Comparison of ENCODE assay signal across 8 cellular contexts in the genomic region with DNA sequence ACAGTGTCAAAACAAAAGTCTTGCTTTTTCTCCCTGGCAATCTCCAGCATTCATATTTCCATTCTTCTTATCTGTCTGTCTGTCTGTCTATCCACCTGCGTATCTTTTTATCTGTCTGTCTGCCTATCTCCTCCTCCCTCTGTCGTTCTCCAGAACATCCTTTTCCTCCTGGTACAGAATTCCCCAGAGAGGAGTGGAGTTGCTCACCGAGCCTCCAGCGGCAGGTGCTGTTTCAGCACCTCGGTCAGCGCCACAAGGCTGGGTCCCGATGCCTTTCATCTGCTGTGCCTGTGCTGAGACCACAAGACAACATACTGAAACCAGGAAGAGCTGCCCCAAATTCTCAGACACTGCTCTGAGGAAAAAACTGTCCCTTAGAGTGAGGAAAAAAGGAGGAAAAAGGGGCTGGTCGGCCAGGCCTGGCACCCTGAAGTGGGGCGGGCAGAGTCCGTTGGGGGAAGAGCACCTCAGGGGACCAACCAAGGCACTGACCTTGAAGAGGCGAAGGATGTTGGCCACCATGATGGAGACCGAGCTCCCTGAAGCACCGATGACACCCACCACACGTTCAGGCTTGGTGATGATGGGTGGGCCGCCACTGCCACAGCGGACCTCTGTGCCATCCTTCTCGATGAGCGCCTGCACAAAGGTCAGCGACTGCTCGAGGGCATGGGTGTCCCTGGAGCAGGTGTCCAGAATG. TPM values are rescaled to one million over a fixed set of nuclear protein-coding genes. Genes with fewer than 3 reads are reported as not detected.
DNase-seq lines count a peak whose midpoint lies in the region; ATAC-seq lines count a peak whose summit lies in the region.
"Had no signal": no experiment of that assay in that cellular context is flagged by ENCODE, and none has a peak within 500 bp of the region (broad histone marks: within the 10 kb centered on the region; RNA-seq: fewer than 3 reads in every experiment).

No MANE protein-coding gene starts in this region.

- H3K4me2 ChIP-seq in GM23248 (ENCODE audit: unreplicated experiment) = no peak overlapping the region

- H3K27ac Mint-ChIP-seq in activated naive CD8-positive, alpha-beta T cell treated with anti-CD3 and anti-CD28 coated beads, Interleukin-2, amount 10 ng/mL, durations not matched to agents 7 days and 5 days = no peak overlapping the region

- no peak overlapping the region for H3K9ac ChIP-seq in GM23248

- H3K4me1 Mint-ChIP-seq in activated naive CD8-positive, alpha-beta T cell treated with anti-CD3 and anti-CD28 coated beads, Interleukin-2, amount 10 ng/mL, durations not matched to agents 7 days and 5 days = peaks cover 3% of the 10 kb centered on the region

- H3K9me3 ChIP-seq in GM23248 (ENCODE audit: low read depth) = no peaks in the 10 kb centered on the region

- DNase-seq in GM23248 (peak; percentile 62), NCI-H1436 treated with DMSO at 0.1 percent for 48 hours (lab: John Stamatoyannopoulos, UW) (peak; percentile 38), mucosa of gallbladder (ENCODE audit: low spot score) (peak; percentile 29), NCI-H1092 treated with DMSO at 0.1 percent for 48 hours (lab: John Stamatoyannopoulos, UW) (no peak)
- peak; percentile 74 for DNase-seq in activated naive CD8-positive, alpha-beta T cell treated with anti-CD3 and anti-CD28 coated beads, Interleukin-2, amount 10 ng/mL, durations not matched to agents 7 days and 5 days

- POLR2A ChIA-PET in activated naive CD8-positive, alpha-beta T cell treated with anti-CD3 and anti-CD28 coated beads, Interleukin-2, amount 10 ng/mL, durations not matched to agents 7 days and 5 days (lab: Charles Lee) = interaction anchor here (1.0 kb wide), 1 partner anchor 77 kb away, joined by 4 read pairs; no protein-coding TSS in a partner anchor

- no peak overlapping the region for H3K27ac ChIP-seq in GM23248
- H3K27ac ChIP-seq: HL-60 had no signal

- no peak overlapping the region for H2AFZ ChIP-seq in GM23248

- WGBS in GM23248 (ENCODE audit: low coverage in 1 of 2, low lambda C conversion rate in 2 of 2, missing lambda C conversion rate in 2 of 2), 2 experiments = 46 to 47% methylated on average over 20 of the region's 20 CpGs

- H4K20me1 ChIP-seq in GM23248 (ENCODE audit: insufficient read depth) = no peaks in the 10 kb centered on the region

- H3K9me2 ChIP-seq in GM23248 (ENCODE audit: insufficient read depth) = no peaks in the 10 kb centered on the region

- peaks cover 17% of the 10 kb centered on the region for H3K27me3 ChIP-seq in GM23248 (replicated peaks; ENCODE audit: insufficient read depth)

- H3K4me3 ChIP-seq in GM23248 = no peak overlapping the region

- peak; percentile 65 for ATAC-seq in activated naive CD8-positive, alpha-beta T cell treated with anti-CD3 and anti-CD28 coated beads, Interleukin-2, amount 10 ng/mL, durations not matched to agents 7 days and 5 days (ENCODE audit: low read depth)
- ATAC-seq in GM18498 (IDR thresholded peaks at IDR 0.05; ENCODE audit: unreplicated experiment) = no peak
- ATAC-seq in GM19035 (IDR thresholded peaks at IDR 0.05; ENCODE audit: unreplicated experiment) = no peak

- H3K79me2 ChIP-seq in GM23248 (ENCODE audit: insufficient read depth) = no peaks in the 10 kb centered on the region

- H3K4me3 Mint-ChIP-seq in activated naive CD8-positive, alpha-beta T cell treated with anti-CD3 and anti-CD28 coated beads, Interleukin-2, amount 10 ng/mL, durations not matched to agents 7 days and 5 days = no peak overlapping the region

- no peaks in the 10 kb centered on the region for H3K36me3 Mint-ChIP-seq in activated naive CD8-positive, alpha-beta T cell treated with anti-CD3 and anti-CD28 coated beads, Interleukin-2, amount 10 ng/mL, durations not matched to agents 7 days and 5 days

- H3K9me3 Mint-ChIP-seq in activated naive CD8-positive, alpha-beta T cell treated with anti-CD3 and anti-CD28 coated beads, Interleukin-2, amount 10 ng/mL, durations not matched to agents 7 days and 5 days = no peaks in the 10 kb centered on the region

- in situ Hi-C loops in GM23248 (cut with MboI) = no loop called here

- no peaks in the 10 kb centered on the region for H3K36me3 ChIP-seq in GM23248 (ENCODE audit: low read depth)

- H3F3A ChIP-seq in GM23248 (ENCODE audit: insufficient read depth) = no peaks in the 10 kb centered on the region

- H3K4me1 ChIP-seq in GM23248 (ENCODE audit: insufficient read depth) = no peaks in the 10 kb centered on the region

- peaks cover 27% of the 10 kb centered on the region for H3K27me3 Mint-ChIP-seq in activated naive CD8-positive, alpha-beta T cell treated with anti-CD3 and anti-CD28 coated beads, Interleukin-2, amount 10 ng/mL, durations not matched to agents 7 days and 5 days

RNA-seq across cellular contexts. Expression of gene GRM4, which starts 13.3 kb away (rescaled TPM):
- total RNA-seq in GM23248 (2014; rRNA removed; shearing (Covaris generic)) = 0.22 and 0.38 TPM in 2 replicates
- 0.10 and 0.57 TPM in 2 replicates for polyA plus RNA-seq in GM23248 (2016; fragmentation: Nextera tagmentation; extraction: Ambion mirVana)
- under 1 TPM; 0.14 to 0.44 TPM for total RNA-seq in activated naive CD8-positive, alpha-beta T cell treated with anti-CD3 and anti-CD28 coated beads, Interleukin-2, amount 10 ng/mL, durations not matched to agents 7 days and 5 days
- not detected for total RNA-seq in mucosa of gallbladder
